ENCODE assay signal across 8 cellular contexts in the genomic region with DNA sequence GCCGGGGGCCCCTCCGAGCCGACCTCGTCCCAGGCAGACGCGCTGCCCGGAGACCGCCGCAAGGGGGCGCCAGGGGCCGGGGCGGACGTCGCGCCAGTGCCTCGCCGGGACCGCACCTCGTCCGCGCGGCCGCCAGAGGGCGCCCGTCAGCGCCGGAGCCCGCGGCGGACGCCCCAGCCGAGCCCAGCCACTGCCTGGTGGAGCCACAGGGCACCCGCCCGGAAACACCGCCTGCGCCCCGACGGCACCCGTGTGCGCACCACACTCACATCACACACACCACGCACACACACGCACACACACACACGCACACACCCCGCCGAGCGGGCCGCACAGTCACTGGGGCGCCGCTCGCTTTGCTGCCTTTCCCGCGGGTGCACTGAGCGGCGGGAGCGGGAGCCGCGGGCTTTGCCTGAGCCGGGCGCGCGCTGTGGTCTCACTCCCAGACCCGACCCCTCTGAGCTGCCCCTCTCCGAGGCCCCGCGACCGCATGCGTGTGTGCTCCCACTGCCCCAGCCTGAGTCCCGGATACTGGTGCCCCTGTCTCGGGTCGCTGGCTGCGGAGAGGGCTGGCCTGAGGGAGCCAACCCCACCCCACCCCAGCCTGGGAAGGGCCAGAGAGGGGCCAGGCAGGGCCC.
DNase-seq lines count a peak whose midpoint lies in the region; ATAC-seq and TF ChIP-seq lines count a peak whose summit lies in the region.

No MANE protein-coding gene starts in this region.

- peaks cover 95% of the 10 kb centered on the region for H3K27me3 ChIP-seq in left ventricle myocardium inferior (ENCODE audit: low read depth)

- H3K36me3 Mint-ChIP-seq in activated naive CD4-positive, alpha-beta T cell treated with anti-CD3 and anti-CD28 coated beads for 36 hours (ENCODE audit: low read depth), result no peaks in the 10 kb centered on the region
- H3K36me3 Mint-ChIP-seq in progenitor cell of endocrine pancreas (ENCODE audit: insufficient read depth), result no peaks in the 10 kb centered on the region

- intact Hi-C loops in activated naive CD4-positive, alpha-beta T cell treated with anti-CD3 and anti-CD28 coated beads for 36 hours (cut with micrococcal nuclease), result loop anchor here (1.0 to 5.0 kb wide), 3 partner anchors 80 to 752 kb away; no protein-coding TSS in a partner anchor
- intact Hi-C loops in left ventricle myocardium inferior (cut with micrococcal nuclease), result no loop called here

- no peaks in the 10 kb centered on the region for H3K9me3 Mint-ChIP-seq in activated naive CD4-positive, alpha-beta T cell treated with anti-CD3 and anti-CD28 coated beads for 36 hours
- H3K9me3 Mint-ChIP-seq in progenitor cell of endocrine pancreas (ENCODE audit: low read depth), result no peaks in the 10 kb centered on the region

- ATAC-seq in GM18861 (IDR thresholded peaks at IDR 0.05; ENCODE audit: unreplicated experiment) (peak; percentile 93), HG03045 (IDR thresholded peaks at IDR 0.05; ENCODE audit: unreplicated experiment) (peak; percentile 79)

- H3K4me3 Mint-ChIP-seq in activated naive CD4-positive, alpha-beta T cell treated with anti-CD3 and anti-CD28 coated beads for 36 hours, result no peak overlapping the region
- H3K4me3 Mint-ChIP-seq in progenitor cell of endocrine pancreas (ENCODE audit: low read depth), result peak overlapping the region; percentile 69

- H3K36me3 ChIP-seq in left ventricle myocardium inferior, result no peaks in the 10 kb centered on the region

- no peaks in the 10 kb centered on the region for H3K9me3 ChIP-seq in left ventricle myocardium inferior (replicated peaks)

- H3K4me1 Mint-ChIP-seq in activated naive CD4-positive, alpha-beta T cell treated with anti-CD3 and anti-CD28 coated beads for 36 hours (ENCODE audit: low read depth), result peaks cover 4% of the 10 kb centered on the region
- H3K4me1 Mint-ChIP-seq in progenitor cell of endocrine pancreas (ENCODE audit: low read depth), result no peaks in the 10 kb centered on the region

- DNase-seq in AG08396 (ENCODE audit: low spot score) (peak; percentile 90), NCI-H748 treated with DMSO at 0.1 percent for 48 hours (lab: John Stamatoyannopoulos, UW) (peak; percentile 12), left ventricle myocardium inferior (peak; percentile 48), progenitor cell of endocrine pancreas (ENCODE audit: low spot score, unreplicated experiment) (peak; percentile 90), SW 1271 (lab: John Stamatoyannopoulos, UW) (no peak)
- peak; percentile 61 for DNase-seq in activated naive CD4-positive, alpha-beta T cell treated with anti-CD3 and anti-CD28 coated beads for 36 hours

- H3K4me1 ChIP-seq in left ventricle myocardium inferior, result peaks cover 6% of the 10 kb centered on the region

- H3K27me3 Mint-ChIP-seq in activated naive CD4-positive, alpha-beta T cell treated with anti-CD3 and anti-CD28 coated beads for 36 hours (ENCODE audit: low read depth), result peaks cover 40% of the 10 kb centered on the region
- peaks cover 69% of the 10 kb centered on the region for H3K27me3 Mint-ChIP-seq in progenitor cell of endocrine pancreas

- H3K4me3 ChIP-seq in left ventricle myocardium inferior, result peak overlapping the region; percentile 63

- TF ChIP-seq CTCF in left ventricle myocardium inferior (IDR thresholded peaks at IDR 0.05; ENCODE audit: borderline replicate concordance) (peak; percentile 89), progenitor cell of endocrine pancreas (IDR thresholded peaks at IDR 0.05; ENCODE audit: unreplicated experiment) (peak; percentile 100)

- CTCF ChIA-PET in activated naive CD4-positive, alpha-beta T cell treated with anti-CD3 and anti-CD28 coated beads for 36 hours (lab: Charles Lee), result interaction anchor here (1.4 kb wide), 1 partner anchor 752 kb away, joined by 5 read pairs; no protein-coding TSS in a partner anchor

- no peak overlapping the region for H3K27ac ChIP-seq in left ventricle myocardium inferior (replicated peaks)

- H3K27ac Mint-ChIP-seq in activated naive CD4-positive, alpha-beta T cell treated with anti-CD3 and anti-CD28 coated beads for 36 hours, result no peak overlapping the region
- H3K27ac Mint-ChIP-seq in progenitor cell of endocrine pancreas, result no peak overlapping the region

Comparison
In these comparisons a context has a peak if more than half of its experiments do, and no peak if none do; other contexts are left out.
1. DNase-seq: peak in AG08396 (single experiment), NCI-H748 treated with DMSO at 0.1 percent for 48 hours (single experiment), activated naive CD4-positive, alpha-beta T cell treated with anti-CD3 and anti-CD28 coated beads for 36 hours (single experiment), left ventricle myocardium inferior (single experiment) and progenitor cell of endocrine pancreas (single experiment); none in SW 1271 (0 of 2).